In genomic region chr7:5867060-5867459, GRCh38 we compare ENCODE assay signal across 29 cellular contexts. TPM values are rescaled to one million over a fixed set of nuclear protein-coding genes. Genes with fewer than 3 reads are reported as not detected.
"Had no signal": no experiment of that assay in that cellular context is flagged by ENCODE, and none has a peak within 500 bp of the region (broad histone marks: within the 10 kb centered on the region; RNA-seq: fewer than 3 reads in every experiment).

No MANE protein-coding gene starts in this region.

- H3K4me3 ChIP-seq: stomach, suprapubic skin, testis, thoracic aorta, thyroid gland, tibial artery, tibial nerve, transverse colon, upper lobe of left lung, upper lobe of right lung, uterus, vagina had no signal

- H3K9me3 ChIP-seq: suprapubic skin, testis, thoracic aorta, thyroid gland, tibial artery, transverse colon, upper lobe of left lung, upper lobe of right lung, uterus, vagina had no signal

- H3K27ac ChIP-seq: stomach, suprapubic skin, testis, thoracic aorta, thyroid gland, tibial artery, tibial nerve, transverse colon, upper lobe of left lung, upper lobe of right lung, uterus, vagina had no signal

- DNase-seq: stimulated activated CD4-positive, alpha-beta T cell treated with anti-CD3 and anti-CD28 coated beads, Interleukin-2, amount 100 ng/mL, for 48 hours; stimulated activated CD4-positive, alpha-beta T cell treated with anti-CD3 and anti-CD28 coated beads, Interleukin-4, amount 100 ng/mL, for 1 hour; stimulated activated CD4-positive, alpha-beta T cell treated with anti-CD3 and anti-CD28 coated beads, Interleukin-4, amount 100 ng/mL, for 24 hours; stimulated activated CD4-positive, alpha-beta T cell treated with anti-CD3 and anti-CD28 coated beads, Interleukin-4, amount 100 ng/mL, for 4 hours; stimulated activated CD8-positive, alpha-beta memory T cell treated with anti-CD3 and anti-CD28 coated beads, Interleukin-4, amount 100 ng/mL, for 48 hours; stimulated activated naive B cell treated with anti-CD40 and anti-IgM and Interleukin-4, amounts not matched to agents 10 μg/mL and 1 μg/mL and 100 μg/mL, for 72 hours; stimulated activated naive CD4-positive, alpha-beta T cell; stimulated activated naive CD4-positive, alpha-beta T cell treated with Interleukin-2 at 50 U/mL for 16 hours; stimulated activated naive CD8-positive, alpha-beta T cell treated with anti-CD3 and anti-CD28 coated beads, Interleukin-15, amount 100 ng/mL, for 72 hours; stimulated activated naive CD8-positive, alpha-beta T cell treated with anti-CD3 and anti-CD28 coated beads, Interleukin-15, Interleukin-2, amounts not matched to agents 100 U/mL and 50 U/mL, for 24 hours; stomach; substantia nigra; testis; thyroid gland; tibial artery; transverse colon; trophoblast cell; upper lobe of left lung; upper lobe of right lung; uterus had no signal

- ATAC-seq: stimulated activated effector memory CD8-positive, alpha-beta T cell treated with anti-CD3 and anti-CD28 coated beads, Interleukin-12 subunit alpha, Interleukin-12 subunit beta, amount 100 ng/mL, for 72 hours; stimulated activated memory B cell treated with anti-CD40 and anti-IgM and Interleukin-4, amounts not matched to agents 10 μg/mL and 1 μg/mL and 100 μg/mL, for 72 hours; stimulated activated naive B cell treated with anti-CD40 and anti-IgM and Interleukin-4, amounts not matched to agents 10 μg/mL and 1 μg/mL and 100 μg/mL, for 72 hours; stimulated activated naive CD8-positive, alpha-beta T cell treated with anti-CD3 and anti-CD28 coated beads, Interleukin-15, amount 100 ng/mL, for 72 hours; stimulated activated naive CD8-positive, alpha-beta T cell treated with anti-CD3 and anti-CD28 coated beads, Interleukin-15, Interleukin-2, amounts not matched to agents 100 U/mL and 50 U/mL, for 24 hours; upper lobe of right lung had no signal

- H3K36me3 ChIP-seq: stomach, suprapubic skin, thoracic aorta, thyroid gland, tibial artery, tibial nerve, transverse colon, upper lobe of left lung, upper lobe of right lung, uterus, vagina had no signal

- H3K27me3 ChIP-seq: stomach, suprapubic skin, testis, thyroid gland, tibial nerve, transverse colon, upper lobe of left lung, upper lobe of right lung, uterus, vagina had no signal

- H3K4me1 ChIP-seq: stomach, suprapubic skin, testis, thyroid gland, tibial artery, tibial nerve, transverse colon, upper lobe of left lung, upper lobe of right lung, uterus, vagina had no signal

RNA-seq across cellular contexts. Expression of gene OCM, which starts 13.5 kb away (rescaled TPM):
- total RNA-seq: stomach, subcutaneous adipose tissue, suprapubic skin, temporal lobe, thoracic aorta, thyroid gland, tibial nerve, transverse colon, upper lobe of left lung, upper lobe of right lung, urinary bladder, vagina had no signal
- polyA plus RNA-seq: urinary bladder had no signal
